Comparison of ENCODE assay signal across 1 cellular context in genomic region chr17:79829457-79829856, GRCh38.
TF ChIP-seq lines count a peak whose summit lies in the region.

No MANE protein-coding gene starts in this region.

TF ChIP-seq in A549, 52 proteins besides CTCF, POLR2A, EP300 and RAD21 (continued from another document):
- TF ChIP-seq REST (IDR thresholded peaks at IDR 0.05) (no peak), BCL3 (IDR thresholded peaks at IDR 0.05) (no peak), HDAC2 (IDR thresholded peaks at IDR 0.05) (no peak), PHF8 (IDR thresholded peaks at IDR 0.05; ENCODE audit: borderline replicate concordance, low read depth) (no peak), PBX3 (IDR thresholded peaks at IDR 0.05) (no peak)
TF ChIP-seq in A549: peak in this region for 0.
